ENCODE assay signal across 1 cellular context in genomic region chr7:150958603-150959002, GRCh38.
TF ChIP-seq lines count a peak whose summit lies in the region.

No MANE protein-coding gene starts in this region.

TF ChIP-seq in K562, 482 proteins besides CTCF, POLR2A, EP300 and RAD21 (continued from another document and continues in another):
- TF ChIP-seq DEAF1 (CRISPR knock-in tag; IDR thresholded peaks at IDR 0.05) (no peak), NR4A1 (CRISPR knock-in tag; IDR thresholded peaks at IDR 0.05) (no peak), NR4A1 (tag; IDR thresholded peaks at IDR 0.05) (peak; percentile 84), MEF2D (tag; conservative IDR thresholded peaks at IDR 0.05; ENCODE audit: low read depth) (peak; percentile 53), ZNF79 (CRISPR knock-in tag; IDR thresholded peaks at IDR 0.05; ENCODE audit: low read depth) (peak; percentile 50; the same call in 1 of the 2 replicates), BRD4 (IDR thresholded peaks at IDR 0.05) (no peak), ZNF449 (CRISPR knock-in tag; IDR thresholded peaks at IDR 0.05) (0 out of 2 replicates have a peak, but pooled peaks have one; percentile 54), KLF6 (CRISPR knock-in tag; IDR thresholded peaks at IDR 0.05; ENCODE audit: borderline replicate concordance) (peak; percentile 61; the same call in 1 of the 2 replicates), SMAD4 (CRISPR knock-in tag; conservative IDR thresholded peaks at IDR 0.05) (peak; percentile 77), MYNN (IDR thresholded peaks at IDR 0.05) (0 out of 2 replicates have a peak, but pooled peaks have one; percentile 36), MYNN (CRISPR knock-in tag; IDR thresholded peaks at IDR 0.05) (no peak), ZNF586 (CRISPR knock-in tag; conservative IDR thresholded peaks at IDR 0.05) (0 out of 2 replicates have a peak, but pooled peaks have one; percentile 10), NR2C1 (IDR thresholded peaks at IDR 0.05) (no peak), NR2C1 (tag; IDR thresholded peaks at IDR 0.05) (peak; percentile 76), KAT2B (IDR thresholded peaks at IDR 0.05; ENCODE audit: low read depth, low read length) (no peak), L3MBTL2 (IDR thresholded peaks at IDR 0.05) (peak; percentile 82), IRF9 (tag; IDR thresholded peaks at IDR 0.05) (peak; percentile 18; the same call in 1 of the 2 replicates), SIN3A (IDR thresholded peaks at IDR 0.05; ENCODE audit: borderline replicate concordance in 2 of 2, control insufficient read depth in 1 of 2, low read depth in 2 of 2, low read length in 2 of 2) (no peak), ZNF695 (CRISPR knock-in tag; IDR thresholded peaks at IDR 0.05) (peak; percentile 33; the same call in 1 of the 2 replicates), FUS (optimal IDR thresholded peaks at IDR 0.05; ENCODE audit: low read depth, low read length) (no peak), NRF1 (conservative IDR thresholded peaks at IDR 0.05 in 1 of 2, IDR thresholded peaks at IDR 0.05 in 1 of 2) (no peak), ZNF766 (CRISPR knock-in tag; conservative IDR thresholded peaks at IDR 0.05) (peak; percentile 50; the same call in 1 of the 2 replicates), PBX2 (CRISPR knock-in tag; IDR thresholded peaks at IDR 0.05; ENCODE audit: low read depth) (peak; percentile 63), PBX2 (tag; conservative IDR thresholded peaks at IDR 0.05; ENCODE audit: low read depth) (peak; percentile 96), TFAP4 (CRISPR knock-in tag; IDR thresholded peaks at IDR 0.05; ENCODE audit: borderline replicate concordance) (peak; percentile 51; the same call in 1 of the 2 replicates), AFF4 (CRISPR knock-in tag; IDR thresholded peaks at IDR 0.05) (0 out of 2 replicates have a peak, but pooled peaks have one; percentile 39), ZNF324 (CRISPR knock-in tag; IDR thresholded peaks at IDR 0.05) (peak; percentile 30; the same call in 1 of the 2 replicates), MAFG (tag; conservative IDR thresholded peaks at IDR 0.05) (peak; percentile 20; the same call in 1 of the 2 replicates), CREB3 (tag; conservative IDR thresholded peaks at IDR 0.05; ENCODE audit: low read depth) (peak; percentile 76), ZNF347 (CRISPR knock-in tag; IDR thresholded peaks at IDR 0.05; ENCODE audit: low read depth) (peak; percentile 66; the same call in 1 of the 2 replicates), MBD2 (IDR thresholded peaks at IDR 0.05; ENCODE audit: borderline replicate concordance, low read depth) (no peak), ZNF589 (CRISPR knock-in tag; IDR thresholded peaks at IDR 0.05; ENCODE audit: low read depth) (peak; percentile 78; the same call in 1 of the 2 replicates), ZNF583 (CRISPR knock-in tag; IDR thresholded peaks at IDR 0.05) (peak; percentile 82; the same call in 1 of the 2 replicates), PYGO2 (tag; IDR thresholded peaks at IDR 0.05) (peak; percentile 66; the same call in 1 of the 2 replicates)
- TF ChIP-seq, protein P1, sequence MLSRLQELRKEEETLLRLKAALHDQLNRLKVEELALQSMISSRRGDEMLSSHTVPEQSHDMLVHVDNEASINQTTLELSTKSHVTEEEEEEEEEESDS (CRISPR knock-in tag; IDR thresholded peaks at IDR 0.05), result no peak
- TF ChIP-seq, protein P2, sequence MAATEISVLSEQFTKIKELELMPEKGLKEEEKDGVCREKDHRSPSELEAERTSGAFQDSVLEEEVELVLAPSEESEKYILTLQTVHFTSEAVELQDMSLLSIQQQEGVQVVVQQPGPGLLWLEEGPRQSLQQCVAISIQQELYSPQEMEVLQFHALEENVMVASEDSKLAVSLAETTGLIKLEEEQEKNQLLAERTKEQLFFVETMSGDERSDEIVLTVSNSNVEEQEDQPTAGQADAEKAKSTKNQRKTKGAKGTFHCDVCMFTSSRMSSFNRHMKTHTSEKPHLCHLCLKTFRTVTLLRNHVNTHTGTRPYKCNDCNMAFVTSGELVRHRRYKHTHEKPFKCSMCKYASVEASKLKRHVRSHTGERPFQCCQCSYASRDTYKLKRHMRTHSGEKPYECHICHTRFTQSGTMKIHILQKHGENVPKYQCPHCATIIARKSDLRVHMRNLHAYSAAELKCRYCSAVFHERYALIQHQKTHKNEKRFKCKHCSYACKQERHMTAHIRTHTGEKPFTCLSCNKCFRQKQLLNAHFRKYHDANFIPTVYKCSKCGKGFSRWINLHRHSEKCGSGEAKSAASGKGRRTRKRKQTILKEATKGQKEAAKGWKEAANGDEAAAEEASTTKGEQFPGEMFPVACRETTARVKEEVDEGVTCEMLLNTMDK (IDR thresholded peaks at IDR 0.05; ENCODE audit: borderline replicate concordance, insufficient read depth, low read depth, low read length, poor library complexity, severe bottlenecking), result no peak
- TF ChIP-seq, protein P3, sequence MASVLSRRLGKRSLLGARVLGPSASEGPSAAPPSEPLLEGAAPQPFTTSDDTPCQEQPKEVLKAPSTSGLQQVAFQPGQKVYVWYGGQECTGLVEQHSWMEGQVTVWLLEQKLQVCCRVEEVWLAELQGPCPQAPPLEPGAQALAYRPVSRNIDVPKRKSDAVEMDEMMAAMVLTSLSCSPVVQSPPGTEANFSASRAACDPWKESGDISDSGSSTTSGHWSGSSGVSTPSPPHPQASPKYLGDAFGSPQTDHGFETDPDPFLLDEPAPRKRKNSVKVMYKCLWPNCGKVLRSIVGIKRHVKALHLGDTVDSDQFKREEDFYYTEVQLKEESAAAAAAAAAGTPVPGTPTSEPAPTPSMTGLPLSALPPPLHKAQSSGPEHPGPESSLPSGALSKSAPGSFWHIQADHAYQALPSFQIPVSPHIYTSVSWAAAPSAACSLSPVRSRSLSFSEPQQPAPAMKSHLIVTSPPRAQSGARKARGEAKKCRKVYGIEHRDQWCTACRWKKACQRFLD (CRISPR knock-in tag; IDR thresholded peaks at IDR 0.05), result no peak
- TF ChIP-seq, protein P4, sequence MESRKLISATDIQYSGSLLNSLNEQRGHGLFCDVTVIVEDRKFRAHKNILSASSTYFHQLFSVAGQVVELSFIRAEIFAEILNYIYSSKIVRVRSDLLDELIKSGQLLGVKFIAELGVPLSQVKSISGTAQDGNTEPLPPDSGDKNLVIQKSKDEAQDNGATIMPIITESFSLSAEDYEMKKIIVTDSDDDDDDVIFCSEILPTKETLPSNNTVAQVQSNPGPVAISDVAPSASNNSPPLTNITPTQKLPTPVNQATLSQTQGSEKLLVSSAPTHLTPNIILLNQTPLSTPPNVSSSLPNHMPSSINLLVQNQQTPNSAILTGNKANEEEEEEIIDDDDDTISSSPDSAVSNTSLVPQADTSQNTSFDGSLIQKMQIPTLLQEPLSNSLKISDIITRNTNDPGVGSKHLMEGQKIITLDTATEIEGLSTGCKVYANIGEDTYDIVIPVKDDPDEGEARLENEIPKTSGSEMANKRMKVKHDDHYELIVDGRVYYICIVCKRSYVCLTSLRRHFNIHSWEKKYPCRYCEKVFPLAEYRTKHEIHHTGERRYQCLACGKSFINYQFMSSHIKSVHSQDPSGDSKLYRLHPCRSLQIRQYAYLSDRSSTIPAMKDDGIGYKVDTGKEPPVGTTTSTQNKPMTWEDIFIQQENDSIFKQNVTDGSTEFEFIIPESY (CRISPR knock-in tag; IDR thresholded peaks at IDR 0.05), result peak; percentile 99
- TF ChIP-seq, protein P5, sequence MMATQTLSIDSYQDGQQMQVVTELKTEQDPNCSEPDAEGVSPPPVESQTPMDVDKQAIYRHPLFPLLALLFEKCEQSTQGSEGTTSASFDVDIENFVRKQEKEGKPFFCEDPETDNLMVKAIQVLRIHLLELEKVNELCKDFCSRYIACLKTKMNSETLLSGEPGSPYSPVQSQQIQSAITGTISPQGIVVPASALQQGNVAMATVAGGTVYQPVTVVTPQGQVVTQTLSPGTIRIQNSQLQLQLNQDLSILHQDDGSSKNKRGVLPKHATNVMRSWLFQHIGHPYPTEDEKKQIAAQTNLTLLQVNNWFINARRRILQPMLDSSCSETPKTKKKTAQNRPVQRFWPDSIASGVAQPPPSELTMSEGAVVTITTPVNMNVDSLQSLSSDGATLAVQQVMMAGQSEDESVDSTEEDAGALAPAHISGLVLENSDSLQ (IDR thresholded peaks at IDR 0.05), result peak; percentile 97
